Comparison of ENCODE assay signal across 18 cellular contexts in the genomic region with DNA sequence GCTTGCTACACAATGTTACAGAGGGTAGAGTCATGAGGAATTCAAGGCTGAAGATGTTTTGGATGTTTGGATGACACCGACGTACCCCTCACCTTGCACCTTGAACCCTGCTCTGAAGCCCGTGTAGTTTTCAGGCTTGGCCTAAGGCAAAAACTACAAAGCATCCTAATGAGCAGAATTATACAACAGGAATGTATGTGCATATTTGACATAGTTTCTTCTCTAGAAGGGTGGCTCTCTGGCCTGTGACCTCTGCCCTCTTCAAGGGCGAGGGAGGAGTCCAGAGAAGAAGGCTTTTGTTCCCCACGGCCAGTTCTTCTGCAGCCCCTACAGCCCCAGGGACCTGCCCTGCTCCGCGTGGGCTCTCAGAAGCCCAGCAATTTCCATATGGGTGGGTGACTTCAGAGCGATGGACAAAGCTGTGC. TPM values are rescaled to one million over a fixed set of nuclear protein-coding genes. Genes with fewer than 3 reads are reported as not detected.
DNase-seq lines count a peak whose midpoint lies in the region; ATAC-seq, FAIRE-seq and TF ChIP-seq lines count a peak whose summit lies in the region.
"Had no signal": no experiment of that assay in that cellular context is flagged by ENCODE, and none has a peak within 500 bp of the region (broad histone marks: within the 10 kb centered on the region; RNA-seq: fewer than 3 reads in every experiment).

No MANE protein-coding gene starts in this region.

- no peaks in the 10 kb centered on the region for H3K79me1 ChIP-seq in trophoblast cell (ENCODE audit: low read length)

- H3K79me2 ChIP-seq in KMS-11 (ENCODE audit: insufficient read depth, low read depth) (no peaks in the 10 kb centered on the region), trophoblast cell (ENCODE audit: control insufficient read depth, insufficient read depth, low read length, poor library complexity) (no peaks in the 10 kb centered on the region)

- H3K4me1 ChIP-seq in KMS-11 (ENCODE audit: low read depth, poor library complexity, severe bottlenecking), result peaks cover 59% of the 10 kb centered on the region
- peaks cover 17% of the 10 kb centered on the region in 2 experiments for H3K4me1 ChIP-seq in trophoblast cell (ENCODE audit: control insufficient read depth in 1 of 2, insufficient read depth in 2 of 2, low read length in 2 of 2)

- peak overlapping the region; percentile 66 for H3K4me2 ChIP-seq in KMS-11
- H3K4me2 ChIP-seq in trophoblast cell (ENCODE audit: low read length), result peak overlapping the region; percentile 2

- H3K9me3 ChIP-seq in trophoblast cell (ENCODE audit: insufficient read depth, low read depth, low read length), result no peaks in the 10 kb centered on the region

- peak; percentile 67 for DNase-seq in EL
- DNase-seq in islet precursor cell, result peak; percentile 87
- DNase-seq in trophoblast cell, result peak; percentile 54 to 81
- DNase-seq in DMS53 treated with DMSO at 0.1 percent for 48 hours (lab: John Stamatoyannopoulos, UW; ENCODE audit: unreplicated experiment), result no peak
- DNase-seq in cortex of kidney (lab: John Stamatoyannopoulos, UW), result no peak
- no peak for DNase-seq in frontal cortex (ENCODE audit: low spot score in 2 of 2)
- DNase-seq: CD4-positive, alpha-beta T cell; DND-41; NCI-H1048; NCI-H2107; SHP77 had no signal

- no peak overlapping the region for H3K18ac ChIP-seq in trophoblast cell (ENCODE audit: low read length)

- no peak overlapping the region for H2BK120ac ChIP-seq in trophoblast cell (ENCODE audit: insufficient read depth, low read length, poor library complexity)

- H3K9ac ChIP-seq in KMS-11 (peak overlapping the region; percentile 66; the same call in 1 of the 2 replicates), trophoblast cell (ENCODE audit: low read length) (no peak overlapping the region)

- no peak for ATAC-seq in GM19463 (IDR thresholded peaks at IDR 0.05; ENCODE audit: unreplicated experiment)
- ATAC-seq: PC-3 had no signal

- no peak overlapping the region for H3K23ac ChIP-seq in trophoblast cell (ENCODE audit: low read length)

- peak overlapping the region; percentile 19; the same call in 1 of the 2 replicates for H2AFZ ChIP-seq in KMS-11 (ENCODE audit: low read depth)
- no peak overlapping the region for H2AFZ ChIP-seq in trophoblast cell (ENCODE audit: insufficient read depth, low read length, poor library complexity)

- H4K12ac ChIP-seq in trophoblast cell (ENCODE audit: low read depth, low read length), result no peak overlapping the region

- H3K4me3 ChIP-seq in KMS-11 (IDR thresholded peaks at IDR 0.05; ENCODE audit: insufficient read depth, low read depth, low read length) (no peak overlapping the region), trophoblast cell (ENCODE audit: low read depth, low read length) (no peak overlapping the region)

- H2BK5ac ChIP-seq in trophoblast cell (ENCODE audit: low read depth, low read length, poor library complexity), result no peak overlapping the region

- H4K20me1 ChIP-seq in KMS-11 (ENCODE audit: insufficient read depth), result no peaks in the 10 kb centered on the region

- H4K91ac ChIP-seq in trophoblast cell (ENCODE audit: low read depth, low read length), result no peak overlapping the region

- TF ChIP-seq CTCF in KMS-11 (conservative IDR thresholded peaks at IDR 0.05; ENCODE audit: low read depth, low read length), result no peak

- no peak overlapping the region for H3K14ac ChIP-seq in trophoblast cell (ENCODE audit: low read length)

- H3K4ac ChIP-seq in trophoblast cell (ENCODE audit: low read depth, low read length), result no peak overlapping the region

- H3K27me3 ChIP-seq in KMS-11 (ENCODE audit: insufficient read depth, low read depth) (no peaks in the 10 kb centered on the region), trophoblast cell (ENCODE audit: insufficient read depth, low read length) (no peaks in the 10 kb centered on the region)

- no CpG with 5 or more reads among the region's 8 CpGs for WGBS in trophoblast cell (ENCODE audit: extremely low coverage, insufficient coverage, insufficient read length)

- H3K27ac ChIP-seq in KMS-11, result peak overlapping the region; percentile 86
- peak overlapping the region; percentile 48 for H3K27ac ChIP-seq in trophoblast cell (ENCODE audit: low read depth, low read length)

- FAIRE-seq in frontal cortex (lab: Jason Lieb, UNC), result no peak
- FAIRE-seq: D721Med, H54 had no signal

- no peak overlapping the region for H2AK5ac ChIP-seq in trophoblast cell (ENCODE audit: low read length)

- H2BK12ac ChIP-seq in trophoblast cell (ENCODE audit: low read length), result no peak overlapping the region

- no peak overlapping the region for H4K8ac ChIP-seq in trophoblast cell (ENCODE audit: low read depth, low read length)

- H3K36me3 ChIP-seq in KMS-11 (ENCODE audit: insufficient read depth) (no peaks in the 10 kb centered on the region), trophoblast cell (ENCODE audit: control insufficient read depth in 1 of 2, insufficient read depth in 2 of 2, low read length in 2 of 2) (peaks cover 7 to 11% of the 10 kb centered on the region in 2 experiments)

RNA-seq across cellular contexts. Expression of a gene that starts 43.3 kb away (rescaled TPM):
- polyA plus RNA-seq in trophoblast cell (2013), result 65.5 and 65.9 TPM in 2 replicates
- total RNA-seq in frontal cortex, result 0.41 TPM
- total RNA-seq: B cell, HT-29, PC-3 had no signal

Comparison
In these comparisons a context has a peak if more than half of its experiments do, and no peak if none do; other contexts are left out.
1. DNase-seq: peak in EL (single experiment), islet precursor cell (single experiment) and trophoblast cell (2 of 2); none in DMS53 treated with DMSO at 0.1 percent for 48 hours (single experiment), cortex of kidney (single experiment) and frontal cortex (0 of 2).